ENCODE assay signal across 15 cellular contexts in genomic region chr5:82640901-82641300, GRCh38.
DNase-seq lines count a peak whose midpoint lies in the region; ATAC-seq, FAIRE-seq and TF ChIP-seq lines count a peak whose summit lies in the region.
"Had no signal": no experiment of that assay in that cellular context is flagged by ENCODE, and none has a peak within 500 bp of the region (broad histone marks: within the 10 kb centered on the region; RNA-seq: fewer than 3 reads in every experiment).

No MANE protein-coding gene starts in this region.

- TF ChIP-seq RAD21 in A549 (conservative IDR thresholded peaks at IDR 0.05 in 1 of 2, IDR thresholded peaks at IDR 0.05 in 1 of 2) (no peak), K562 (CRISPR knock-in tag; conservative IDR thresholded peaks at IDR 0.05 in 1 of 2, IDR thresholded peaks at IDR 0.05 in 1 of 2) (no peak)

- peak overlapping the region; percentile 40 for H3K27ac Mint-ChIP-seq in mesothelial cell of epicardium
- H3K27ac Mint-ChIP-seq: activated naive CD8-positive, alpha-beta T cell; CD4-positive, alpha-beta memory T cell had no signal

- H3K4me3 ChIP-seq in A549 (no peak overlapping the region), KMS-11 (IDR thresholded peaks at IDR 0.05; ENCODE audit: insufficient read depth, low read depth, low read length) (no peak overlapping the region), K562 (no peak overlapping the region)
- H3K4me3 ChIP-seq: prostate gland, SJCRH30, vagina had no signal

- no peak for TF ChIP-seq EP300 in A549 (IDR thresholded peaks at IDR 0.05)
- no peak for TF ChIP-seq EP300 in K562 (IDR thresholded peaks at IDR 0.05; ENCODE audit: low read length)

- in situ Hi-C loops in K562 (cut with MboI): loop anchor here (25.0 kb wide), 1 partner anchor 279 kb away; no protein-coding TSS in a partner anchor

- H3K36me3 Mint-ChIP-seq in mesothelial cell of epicardium: no peaks in the 10 kb centered on the region
- H3K36me3 Mint-ChIP-seq: activated naive CD8-positive, alpha-beta T cell; CD4-positive, alpha-beta memory T cell had no signal

- peaks cover 44% of the 10 kb centered on the region for H3K4me1 Mint-ChIP-seq in mesothelial cell of epicardium
- H3K4me1 Mint-ChIP-seq: CD4-positive, alpha-beta memory T cell had no signal

- H3K9me3 Mint-ChIP-seq in mesothelial cell of epicardium: no peaks in the 10 kb centered on the region
- H3K9me3 Mint-ChIP-seq: activated T-cell treated with anti-CD3 and anti-CD28 coated beads, Interleukin-2, amount 50 U/mL, for 4 hours; CD4-positive, alpha-beta memory T cell had no signal

- no peaks in the 10 kb centered on the region for H4K20me1 ChIP-seq in KMS-11 (ENCODE audit: insufficient read depth)
- no peaks in the 10 kb centered on the region for H4K20me1 ChIP-seq in K562 (replicated peaks; ENCODE audit: control insufficient read depth, insufficient read depth, low read length)

- TF ChIP-seq CTCF in A549 (IDR thresholded peaks at IDR 0.05) (no peak), KMS-11 (conservative IDR thresholded peaks at IDR 0.05; ENCODE audit: low read depth, low read length) (no peak), K562 (IDR thresholded peaks at IDR 0.05 in 2 of 3, conservative IDR thresholded peaks at IDR 0.05 in 1 of 3; ENCODE audit: insufficient read depth in 2 of 3, low read depth in 1 of 3, low read length in 3 of 3) (no peak), mesothelial cell of epicardium (IDR thresholded peaks at IDR 0.05; ENCODE audit: unreplicated experiment) (no peak)

- H3K4me2 ChIP-seq in A549 (no peak overlapping the region), KMS-11 (peak overlapping the region; percentile 75), K562 (ENCODE audit: insufficient read depth, low read length) (no peak overlapping the region)

- H3K27ac ChIP-seq in A549: 0 out of 6 replicates have a peak overlapping the region, but pooled peaks of 1 of the 2 experiments have one; percentile 5
- peak overlapping the region; percentile 5; the same call in 1 of the 2 replicates for H3K27ac ChIP-seq in KMS-11
- no peak overlapping the region for H3K27ac ChIP-seq in K562 (ENCODE audit: extremely low read depth, low read depth, low read length)
- H3K27ac ChIP-seq: prostate gland, SJCRH30, vagina had no signal

- no peak overlapping the region for H3K4me3 Mint-ChIP-seq in mesothelial cell of epicardium
- H3K4me3 Mint-ChIP-seq: activated naive CD8-positive, alpha-beta T cell; activated T-cell treated with anti-CD3 and anti-CD28 coated beads, Interleukin-2, amount 50 U/mL, for 4 hours; CD4-positive, alpha-beta memory T cell had no signal

- no peaks in the 10 kb centered on the region for H3K36me3 ChIP-seq in KMS-11 (ENCODE audit: insufficient read depth)
- no peaks in the 10 kb centered on the region for H3K36me3 ChIP-seq in K562 (ENCODE audit: control insufficient read depth, insufficient read depth, low read length)
- H3K36me3 ChIP-seq: prostate gland, SJCRH30, vagina had no signal

- H3K27me3 ChIP-seq in KMS-11 (ENCODE audit: insufficient read depth, low read depth): no peaks in the 10 kb centered on the region
- no peaks in the 10 kb centered on the region for H3K27me3 ChIP-seq in K562 (ENCODE audit: control insufficient read depth in 2 of 2, insufficient read depth in 2 of 2, low read length in 2 of 2)
- H3K27me3 ChIP-seq: SJCRH30, vagina had no signal

- BruUV-seq in K562 (replicated peaks; lab: Mats Ljungman, UMichigan): no TSS peak

- POLR2A ChIA-PET in A549 (lab: Yijun Ruan, JAX): interaction anchor here (1.0 to 1.3 kb wide), 2 partner anchors 437 to 832 kb away, joined by 4 to 5 read pairs; partner anchors contain the start of genes TMEM167A and XRCC4
- POLR2A ChIA-PET in K562 (lab: Yijun Ruan, JAX): no interaction called here

- no peaks in the 10 kb centered on the region for H3K9me1 ChIP-seq in K562 (ENCODE audit: control insufficient read depth, insufficient read depth, low read length)

- ATAC-seq in A549 (peak; percentile 66 to 76; a peak in 5 of 6 replicates), K562 (0 out of 3 replicates have a peak, but pooled peaks have one; percentile 32)

- DNase-seq in A549 (ENCODE audit: low read depth in 1 of 2, low spot score in 1 of 2): no peak
- no peak for DNase-seq in K562 (ENCODE audit: extremely low read depth in 1 of 4, low spot score in 3 of 4)
- no peak for DNase-seq in mesothelial cell of epicardium (ENCODE audit: low spot score in 2 of 2, unreplicated experiment in 2 of 2)
- no peak for DNase-seq in NCI-H524 treated with DMSO at 0.1 percent for 48 hours (lab: John Stamatoyannopoulos, UW)
- no peak for DNase-seq in effector CD8-positive, alpha-beta T cell (lab: John Stamatoyannopoulos, UW)
- no peak for DNase-seq in SW 1271 (lab: John Stamatoyannopoulos, UW)
- DNase-seq in activated CD8-positive, alpha-beta memory T cell treated with anti-CD3 and anti-CD28 coated beads for 24 hours: no peak
- DNase-seq: activated T-cell treated with anti-CD3 and anti-CD28 coated beads, Interleukin-2, amount 50 U/mL, for 4 hours; cerebellar nuclear complex had no signal

- H3K79me2 ChIP-seq in KMS-11 (ENCODE audit: insufficient read depth, low read depth) (no peaks in the 10 kb centered on the region), K562 (ENCODE audit: control insufficient read depth, insufficient read depth, low read length) (no peaks in the 10 kb centered on the region)

- 37% methylated on average over 3 of the region's 3 CpGs for WGBS in A549 (ENCODE audit: missing lambda C conversion rate)
- 6% methylated on average over 3 of the region's 3 CpGs for WGBS in K562 (ENCODE audit: insufficient coverage, low coverage, missing lambda C conversion rate)

- FAIRE-seq in A549 (lab: Jason Lieb, UNC): no peak
- FAIRE-seq in K562 (lab: Jason Lieb, UNC): no peak

- H3K9me3 ChIP-seq in A549 (no peaks in the 10 kb centered on the region), K562 (replicated peaks; ENCODE audit: control insufficient read depth, insufficient read depth, low read depth, low read length) (no peaks in the 10 kb centered on the region)
- H3K9me3 ChIP-seq: prostate gland, SJCRH30, vagina had no signal

- H3K9ac ChIP-seq in KMS-11 (no peak overlapping the region), K562 (ENCODE audit: insufficient read depth in 1 of 2, low read depth in 2 of 2, low read length in 2 of 2) (no peak overlapping the region)

- no peaks in the 10 kb centered on the region for H3K27me3 Mint-ChIP-seq in mesothelial cell of epicardium (ENCODE audit: low read depth)
- H3K27me3 Mint-ChIP-seq: activated naive CD8-positive, alpha-beta T cell had no signal

- H2AFZ ChIP-seq in KMS-11 (ENCODE audit: low read depth): peak overlapping the region; percentile 27
- H2AFZ ChIP-seq in K562 (ENCODE audit: low read depth, low read length): no peak overlapping the region

- TF ChIP-seq POLR2A in A549 (IDR thresholded peaks at IDR 0.05; ENCODE audit: low read length) (no peak), K562 (conservative IDR thresholded peaks at IDR 0.05) (no peak)

- H3K4me1 ChIP-seq in A549 (peaks cover 13% of the 10 kb centered on the region), KMS-11 (ENCODE audit: low read depth, poor library complexity, severe bottlenecking) (peaks cover 63% of the 10 kb centered on the region), K562 (replicated peaks in 1 of 2; ENCODE audit: control insufficient read depth in 2 of 2, insufficient read depth in 2 of 2, low read length in 2 of 2) (no peaks in the 10 kb centered on the region)
- H3K4me1 ChIP-seq: prostate gland, SJCRH30 had no signal

- CTCF ChIA-PET in A549 (lab: Yijun Ruan, JAX): interaction anchor here (0.6 to 2.6 kb wide), 15 partner anchors 9 to 920 kb away, joined by 3 to 11 read pairs (median 3); no protein-coding TSS in a partner anchor
- CTCF ChIA-PET in K562 (lab: Yijun Ruan, JAX; ENCODE audit: low intra/inter-chr PET ratio): no interaction called here

- intact Hi-C loops in K562 (cut with micrococcal nuclease): loop anchor here (2.0 to 10.0 kb wide), 5 partner anchors 154 to 924 kb away; partner anchors contain the start of gene VCAN

TF ChIP-seq in A549, 52 proteins besides CTCF, POLR2A, EP300 and RAD21 (continues in another document):
- no peak for TF ChIP-seq CBX8 (IDR thresholded peaks at IDR 0.05)
- no peak for TF ChIP-seq BHLHE40 (IDR thresholded peaks at IDR 0.05; ENCODE audit: low read depth, low read length)
- TF ChIP-seq JUN (IDR thresholded peaks at IDR 0.05): no peak
- no peak for TF ChIP-seq CEBPB (IDR thresholded peaks at IDR 0.05)
- no peak for TF ChIP-seq RFX5 (IDR thresholded peaks at IDR 0.05)
- no peak for TF ChIP-seq KDM5A (IDR thresholded peaks at IDR 0.05)
- no peak for TF ChIP-seq SMC3 (IDR thresholded peaks at IDR 0.05)
- TF ChIP-seq, protein P1, sequence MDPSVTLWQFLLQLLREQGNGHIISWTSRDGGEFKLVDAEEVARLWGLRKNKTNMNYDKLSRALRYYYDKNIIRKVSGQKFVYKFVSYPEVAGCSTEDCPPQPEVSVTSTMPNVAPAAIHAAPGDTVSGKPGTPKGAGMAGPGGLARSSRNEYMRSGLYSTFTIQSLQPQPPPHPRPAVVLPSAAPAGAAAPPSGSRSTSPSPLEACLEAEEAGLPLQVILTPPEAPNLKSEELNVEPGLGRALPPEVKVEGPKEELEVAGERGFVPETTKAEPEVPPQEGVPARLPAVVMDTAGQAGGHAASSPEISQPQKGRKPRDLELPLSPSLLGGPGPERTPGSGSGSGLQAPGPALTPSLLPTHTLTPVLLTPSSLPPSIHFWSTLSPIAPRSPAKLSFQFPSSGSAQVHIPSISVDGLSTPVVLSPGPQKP (IDR thresholded peaks at IDR 0.05; ENCODE audit: low read depth, low read length): no peak

TF ChIP-seq in K562, 482 proteins besides CTCF, POLR2A, EP300 and RAD21:
- TF ChIP-seq SRSF9 (IDR thresholded peaks at IDR 0.05; ENCODE audit: borderline replicate concordance, low read depth, low read length) (no peak), KDM4B (IDR thresholded peaks at IDR 0.05; ENCODE audit: borderline replicate concordance in 2 of 2, low read depth in 1 of 2) (no peak), SP2 (IDR thresholded peaks at IDR 0.05; ENCODE audit: extremely low read depth, low read depth, low read length, poor library complexity, severe bottlenecking) (no peak), TEAD2 (tag; IDR thresholded peaks at IDR 0.05) (no peak), ETS2 (tag; IDR thresholded peaks at IDR 0.05; ENCODE audit: borderline replicate concordance, poor library complexity, severe bottlenecking) (no peak), ZNF445 (CRISPR knock-in tag; IDR thresholded peaks at IDR 0.05; ENCODE audit: low read depth) (no peak), MEF2A (IDR thresholded peaks at IDR 0.05; ENCODE audit: control insufficient read depth, low read depth, low read length) (no peak), SMAD4 (CRISPR knock-in tag; conservative IDR thresholded peaks at IDR 0.05) (no peak), NR4A1 (CRISPR knock-in tag; IDR thresholded peaks at IDR 0.05) (no peak), NR4A1 (tag; IDR thresholded peaks at IDR 0.05) (no peak)
